9 cellular contexts compared by ENCODE assay signal in genomic region chr12:46661161-46661845, GRCh38.
A peak's percentile ranks its signal among the peaks of the same experiment; 100 is the strongest.
DNase-seq lines count a peak whose midpoint lies in the region; ATAC-seq lines count a peak whose summit lies in the region.
"Had no signal": no experiment of that assay in that cellular context is flagged by ENCODE, and none has a peak within 500 bp of the region (broad histone marks: within the 10 kb centered on the region; RNA-seq: fewer than 3 reads in every experiment).

No MANE protein-coding gene starts in this region.

- H3K27ac Mint-ChIP-seq in activated CD4-positive, alpha-beta T cell treated with anti-CD3 and anti-CD28 coated beads for 36 hours = no peak overlapping the region

- peaks cover 36% of the 10 kb centered on the region for H3K4me1 Mint-ChIP-seq in activated CD4-positive, alpha-beta T cell treated with anti-CD3 and anti-CD28 coated beads for 36 hours

- ATAC-seq in activated CD4-positive, alpha-beta T cell treated with anti-CD3 and anti-CD28 coated beads for 36 hours = peak; percentile 79
- ATAC-seq in GM21737 (IDR thresholded peaks at IDR 0.05; ENCODE audit: unreplicated experiment) = peak; percentile 78

- intact Hi-C loops in activated CD4-positive, alpha-beta T cell treated with anti-CD3 and anti-CD28 coated beads for 36 hours (cut with DNase I, micrococcal nuclease) = loop anchor here (1.0 to 5.0 kb wide), 9 partner anchors 104 to 669 kb away; partner anchors contain the start of gene SCAF11 (in 1 of the 2)

- no peaks in the 10 kb centered on the region for H3K36me3 Mint-ChIP-seq in activated CD4-positive, alpha-beta T cell treated with anti-CD3 and anti-CD28 coated beads for 36 hours (ENCODE audit: low read depth)

- no peak overlapping the region for H3K4me3 Mint-ChIP-seq in activated CD4-positive, alpha-beta T cell treated with anti-CD3 and anti-CD28 coated beads for 36 hours
- H3K4me3 Mint-ChIP-seq: CD8-positive, alpha-beta memory T cell had no signal

- no peaks in the 10 kb centered on the region for H3K27me3 Mint-ChIP-seq in activated CD4-positive, alpha-beta T cell treated with anti-CD3 and anti-CD28 coated beads for 36 hours

- POLR2A ChIA-PET in activated CD4-positive, alpha-beta T cell treated with anti-CD3 and anti-CD28 coated beads for 36 hours (lab: Charles Lee) = no interaction called here

- H3K9me3 Mint-ChIP-seq in activated CD4-positive, alpha-beta T cell treated with anti-CD3 and anti-CD28 coated beads for 36 hours (ENCODE audit: low read depth) = no peaks in the 10 kb centered on the region
- H3K9me3 Mint-ChIP-seq: CD8-positive, alpha-beta memory T cell had no signal

- CTCF ChIA-PET in activated CD4-positive, alpha-beta T cell treated with anti-CD3 and anti-CD28 coated beads for 36 hours (lab: Charles Lee) = interaction anchor here (0.7 to 2.0 kb wide), 7 partner anchors 10 to 536 kb away, joined by 3 to 6 read pairs (median 3); no protein-coding TSS in a partner anchor

- DNase-seq in activated CD4-positive, alpha-beta T cell treated with anti-CD3 and anti-CD28 coated beads for 36 hours = peak; percentile 11
- DNase-seq in activated CD4-positive, alpha-beta T cell treated with anti-CD3 and anti-CD28 coated beads, Interleukin-2, amount 50 U/mL, for 48 hours = no peak
- DNase-seq in HuH-7.5 (ENCODE audit: low spot score) (peak; percentile 13), OCI-M1 (lab: John Stamatoyannopoulos, UW) (peak; percentile 87), cerebellum (ENCODE audit: low spot score) (peak; percentile 28), left kidney (ENCODE audit: low read depth, low spot score) (peak; percentile 84), stromal cell of bone marrow (ENCODE audit: low read depth) (peak; percentile 81)

Comparison
In these comparisons a context has a peak if more than half of its experiments do, and no peak if none do; other contexts are left out.
1. DNase-seq: peak in activated CD4-positive, alpha-beta T cell treated with anti-CD3 and anti-CD28 coated beads for 36 hours (single experiment), HuH-7.5 (single experiment), OCI-M1 (single experiment), cerebellum (single experiment), left kidney (single experiment) and stromal cell of bone marrow (single experiment); none in activated CD4-positive, alpha-beta T cell treated with anti-CD3 and anti-CD28 coated beads, Interleukin-2, amount 50 U/mL, for 48 hours (0 of 2).